9 cellular contexts compared by ENCODE assay signal in genomic region chr10:70926215-70927000, GRCh38.
"Had no signal": no experiment of that assay in that cellular context is flagged by ENCODE, and none has a peak within 500 bp of the region (broad histone marks: within the 10 kb centered on the region; RNA-seq: fewer than 3 reads in every experiment).

No MANE protein-coding gene starts in this region.

- H3K27ac ChIP-seq: ascending aorta, coronary artery, esophagus squamous epithelium, gastrocnemius medialis, stomach, suprapubic skin, tibial nerve had no signal

- H3K27me3 ChIP-seq: ascending aorta, gastrocnemius medialis, stomach, tibial nerve had no signal

- H3K4me1 ChIP-seq: gastrocnemius medialis, suprapubic skin had no signal

- H3K36me3 ChIP-seq: ascending aorta, esophagus squamous epithelium, gastrocnemius medialis, stomach, suprapubic skin, tibial nerve had no signal

- H3K9me3 ChIP-seq: ascending aorta, esophagus squamous epithelium, gastrocnemius medialis, stomach, suprapubic skin, tibial nerve had no signal

- FAIRE-seq: TTC549 had no signal

- H3K4me3 ChIP-seq: ascending aorta, coronary artery, esophagus squamous epithelium, gastrocnemius medialis, lung, stomach, suprapubic skin, tibial nerve had no signal

- DNase-seq: esophagus squamous epithelium, gastrocnemius medialis had no signal
